Comparison of ENCODE assay signal across 13 cellular contexts in the genomic region with DNA sequence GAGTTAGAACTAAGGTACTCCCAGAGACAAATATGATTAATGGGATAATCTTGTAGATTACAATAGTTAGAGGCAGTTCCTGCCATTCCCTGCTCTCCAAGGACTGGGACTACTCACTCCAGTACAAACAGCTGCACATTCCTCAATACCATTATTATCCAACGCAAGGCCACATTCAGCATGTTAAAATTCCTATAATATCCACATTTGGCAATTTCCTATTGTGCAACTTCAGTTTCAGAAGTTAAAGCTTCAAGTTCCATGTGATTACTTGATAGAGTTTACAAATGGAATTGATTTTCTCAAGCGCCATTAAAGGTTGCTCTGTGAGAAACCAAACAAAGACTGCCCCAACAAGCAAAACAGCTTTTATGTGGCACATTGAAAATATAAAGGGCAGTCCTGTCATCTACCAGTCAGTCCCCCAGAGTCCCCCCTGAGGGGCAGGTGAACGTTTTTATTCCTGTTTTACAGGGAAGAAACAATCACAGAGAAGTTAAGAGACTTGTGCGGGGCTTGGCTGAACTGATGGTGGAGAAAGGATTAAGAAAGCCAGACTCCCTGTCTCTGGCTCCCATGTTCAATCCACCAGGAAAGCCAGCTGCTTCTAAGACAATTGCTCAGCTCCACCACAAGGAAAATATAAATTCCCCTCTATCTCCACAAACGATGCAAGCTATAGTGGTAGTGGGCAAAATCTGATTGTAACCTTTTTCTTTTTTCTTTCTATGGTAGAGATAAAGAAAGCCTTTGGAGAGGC.
A peak's percentile ranks its signal among the peaks of the same experiment; 100 is the strongest.
DNase-seq lines count a peak whose midpoint lies in the region; ATAC-seq, FAIRE-seq and TF ChIP-seq lines count a peak whose summit lies in the region.
"Had no signal": no experiment of that assay in that cellular context is flagged by ENCODE, and none has a peak within 500 bp of the region (broad histone marks: within the 10 kb centered on the region; RNA-seq: fewer than 3 reads in every experiment).

No MANE protein-coding gene starts in this region.

- FAIRE-seq in pancreas (lab: Jason Lieb, UNC): no peak
- FAIRE-seq: small intestine had no signal

- H3K4me1 ChIP-seq in pancreas: peaks cover 2 to 13% (median 9%) of the 10 kb centered on the region in 3 donors

- WGBS in pancreas, 2 donors: 30 to 31% methylated on average over 5 of the region's 5 CpGs

- H3K4me3 ChIP-seq in epithelial cell of esophagus (ENCODE audit: low read length) (no peak overlapping the region), pancreas (no peak overlapping the region)
- H3K4me3 ChIP-seq: esophagus muscularis mucosa had no signal

- no peaks in the 10 kb centered on the region for H3K9me3 ChIP-seq in pancreas
- H3K9me3 ChIP-seq: esophagus muscularis mucosa had no signal

- H3K27me3 ChIP-seq in pancreas: no peaks in the 10 kb centered on the region
- H3K27me3 ChIP-seq: esophagus muscularis mucosa had no signal

- DNase-seq in ELF-1 (ENCODE audit: low read depth, low spot score) (peak; percentile 44), NCI-H82 treated with DMSO at 0.1 percent for 48 hours (lab: John Stamatoyannopoulos, UW; ENCODE audit: unreplicated experiment) (peak; percentile 2), epithelial cell of esophagus (ENCODE audit: low read depth) (peak; percentile 51), pancreas (peak in 1 of 6 donors; percentile 18), D341Med (ENCODE audit: low spot score) (no peak), DMS53 (lab: John Stamatoyannopoulos, UW) (no peak), left colon (no peak)
- DNase-seq: amniotic stem cell, NCI-H446, small intestine had no signal

- ATAC-seq in pancreas (peak; percentile 68 to 87 (median 75)), HG02981 (IDR thresholded peaks at IDR 0.05; ENCODE audit: unreplicated experiment) (no peak), left colon (no peak)

- H3K27ac ChIP-seq in pancreas: peak overlapping the region in 3 of 4 donors; percentile 13 to 51 (median 43)
- H3K27ac ChIP-seq: KMS-11 had no signal

- TF ChIP-seq CTCF in epithelial cell of esophagus (IDR thresholded peaks at IDR 0.05; ENCODE audit: insufficient read depth, low read depth, low read length, missing control alignments) (no peak), pancreas (IDR thresholded peaks at IDR 0.05) (no peak)

- intact Hi-C loops in pancreas (cut with DNase I) (no loop called here), left colon (cut with DNase I, micrococcal nuclease) (no loop called here)

- no peaks in the 10 kb centered on the region for H3K36me3 ChIP-seq in pancreas
- H3K36me3 ChIP-seq: esophagus muscularis mucosa had no signal

Comparison
In these comparisons a context has a peak if more than half of its experiments do, and no peak if none do; other contexts are left out.
1. DNase-seq: peak in ELF-1 (single experiment), NCI-H82 treated with DMSO at 0.1 percent for 48 hours (single experiment) and epithelial cell of esophagus (single experiment); none in D341Med (single experiment), DMS53 (single experiment) and left colon (0 of 2).
2. ATAC-seq: peak in pancreas (4 of 4); none in HG02981 (single experiment) and left colon (single experiment).